10 cellular contexts compared by ENCODE assay signal in genomic region chr5:148776780-148777179, GRCh38. TPM values are rescaled to one million over a fixed set of nuclear protein-coding genes. Genes with fewer than 3 reads are reported as not detected.
DNase-seq lines count a peak whose midpoint lies in the region; ATAC-seq and TF ChIP-seq lines count a peak whose summit lies in the region.
"Had no signal": no experiment of that assay in that cellular context is flagged by ENCODE, and none has a peak within 500 bp of the region (broad histone marks: within the 10 kb centered on the region; RNA-seq: fewer than 3 reads in every experiment).

No MANE protein-coding gene starts in this region.

- H3K36me3 ChIP-seq in left lung: no peaks in the 10 kb centered on the region

- no peak overlapping the region for H3K27ac ChIP-seq in left lung

- H3K4me1 ChIP-seq in left lung: no peaks in the 10 kb centered on the region

- DNase-seq in AG09319 (ENCODE audit: extremely low read depth, low read depth): peak; percentile 23
- peak; percentile 61 for DNase-seq in HFF-Myc (ENCODE audit: extremely low read depth, low read depth)
- peak; percentile 54 for DNase-seq in amniotic epithelial cell (ENCODE audit: low read depth)
- DNase-seq in left lung: peak in 1 of 2 donors; percentile 43
- DNase-seq in NCI-H2227 treated with DMSO at 0.1 percent for 48 hours (lab: John Stamatoyannopoulos, UW): no peak
- DNase-seq in anterior cingulate cortex (lab: John Stamatoyannopoulos, UW): no peak
- DNase-seq: NCI-H1105, T-helper 1 cell had no signal

- TF ChIP-seq CTCF in AG09319 (IDR thresholded peaks at IDR 0.05; ENCODE audit: low read depth, low read length): no peak
- no peak for TF ChIP-seq CTCF in HFF-Myc (IDR thresholded peaks at IDR 0.05; ENCODE audit: low read depth, low read length, missing control alignments)
- no peak for TF ChIP-seq CTCF in left lung (IDR thresholded peaks at IDR 0.05)

- ATAC-seq in left lung (peak; percentile 93), GM18519 (IDR thresholded peaks at IDR 0.05; ENCODE audit: low FRiP score, unreplicated experiment) (no peak), GM21390 (IDR thresholded peaks at IDR 0.05; ENCODE audit: unreplicated experiment) (no peak)

- no peak overlapping the region for H3K4me3 ChIP-seq in HFF-Myc (replicated peaks; ENCODE audit: low read depth, low read length)
- no peak overlapping the region for H3K4me3 ChIP-seq in left lung

- no peaks in the 10 kb centered on the region for H3K27me3 ChIP-seq in left lung

- no peaks in the 10 kb centered on the region for H3K9me3 ChIP-seq in left lung

- intact Hi-C loops in left lung (cut with DNase I): no loop called here

RNA-seq across cellular contexts. Expression of gene ADRB2, which starts 49.6 kb away (rescaled TPM):
- total RNA-seq in left lung: 10 to 100 TPM; 12.3 to 14.2 TPM

Comparison
In these comparisons a context has a peak if more than half of its experiments do, and no peak if none do; other contexts are left out.
1. DNase-seq: peak in AG09319 (single experiment), HFF-Myc (single experiment) and amniotic epithelial cell (single experiment); none in NCI-H2227 treated with DMSO at 0.1 percent for 48 hours (single experiment) and anterior cingulate cortex (0 of 58).